In genomic region chr3:187183210-187183862, GRCh38 we compare ENCODE assay signal across 10 cellular contexts. TPM values are rescaled to one million over a fixed set of nuclear protein-coding genes. Genes with fewer than 3 reads are reported as not detected.
DNase-seq lines count a peak whose midpoint lies in the region; ATAC-seq and TF ChIP-seq lines count a peak whose summit lies in the region.
"Had no signal": no experiment of that assay in that cellular context is flagged by ENCODE, and none has a peak within 500 bp of the region (broad histone marks: within the 10 kb centered on the region; RNA-seq: fewer than 3 reads in every experiment).

No MANE protein-coding gene starts in this region.

- peaks cover 7% of the 10 kb centered on the region for H3K27me3 Mint-ChIP-seq in activated CD8-positive, alpha-beta T cell treated with anti-CD3 and anti-CD28 coated beads for 36 hours

- TF ChIP-seq CTCF in activated CD8-positive, alpha-beta T cell treated with anti-CD3 and anti-CD28 coated beads for 36 hours (IDR thresholded peaks at IDR 0.05) = no peak

- peak; percentile 51 for DNase-seq in DMS53 (lab: John Stamatoyannopoulos, UW)
- no peak for DNase-seq in DMS53 treated with DMSO at 0.1 percent for 48 hours (lab: John Stamatoyannopoulos, UW; ENCODE audit: unreplicated experiment)
- peak; percentile 42 for DNase-seq in HT1080 (ENCODE audit: low read depth)
- DNase-seq in activated CD8-positive, alpha-beta T cell treated with anti-CD3 and anti-CD28 coated beads for 36 hours = peak; percentile 4
- peak; percentile 14 for DNase-seq in non-pigmented ciliary epithelial cell (ENCODE audit: low read depth)
- no peak for DNase-seq in activated T-cell treated with anti-CD3 and anti-CD28 coated beads, Interleukin-2, amount 50 U/mL, for 1 hour
- no peak for DNase-seq in activated gamma-delta T cell treated with Interleukin-2 at 50 U/mL for 16 hours
- no peak for DNase-seq in kidney glomerular epithelial cell (lab: John Stamatoyannopoulos, UW)

- intact Hi-C loops in activated CD8-positive, alpha-beta T cell treated with anti-CD3 and anti-CD28 coated beads for 36 hours (cut with micrococcal nuclease) = no loop called here

- no peaks in the 10 kb centered on the region for H3K36me3 Mint-ChIP-seq in activated CD8-positive, alpha-beta T cell treated with anti-CD3 and anti-CD28 coated beads for 36 hours (ENCODE audit: low read depth)
- H3K36me3 Mint-ChIP-seq: type B pancreatic cell had no signal

- no peak for ATAC-seq in activated CD8-positive, alpha-beta T cell treated with anti-CD3 and anti-CD28 coated beads for 36 hours

- CTCF ChIA-PET in activated CD8-positive, alpha-beta T cell treated with anti-CD3 and anti-CD28 coated beads for 36 hours (lab: Charles Lee) = no interaction called here

- H3K27ac Mint-ChIP-seq in activated CD8-positive, alpha-beta T cell treated with anti-CD3 and anti-CD28 coated beads for 36 hours = no peak overlapping the region
- H3K27ac Mint-ChIP-seq: type B pancreatic cell had no signal

- H3K9me3 Mint-ChIP-seq in activated CD8-positive, alpha-beta T cell treated with anti-CD3 and anti-CD28 coated beads for 36 hours = no peaks in the 10 kb centered on the region
- H3K9me3 Mint-ChIP-seq: type B pancreatic cell had no signal

- POLR2A ChIA-PET in activated CD8-positive, alpha-beta T cell treated with anti-CD3 and anti-CD28 coated beads for 36 hours (lab: Charles Lee) = no interaction called here

- no peak overlapping the region for H3K4me3 Mint-ChIP-seq in activated CD8-positive, alpha-beta T cell treated with anti-CD3 and anti-CD28 coated beads for 36 hours
- H3K4me3 Mint-ChIP-seq: type B pancreatic cell had no signal

- no peaks in the 10 kb centered on the region for H3K4me1 Mint-ChIP-seq in activated CD8-positive, alpha-beta T cell treated with anti-CD3 and anti-CD28 coated beads for 36 hours (ENCODE audit: low read depth)

RNA-seq across cellular contexts. Expression of gene RTP1, which starts 13.9 kb away (rescaled TPM):
- total RNA-seq in HT1080 (2014; rRNA removed; shearing (Covaris generic)) = not detected in 2 replicates
- polyA plus RNA-seq in HT1080 (2015; cell fraction: cytosol; rRNA removed) = not detected in 2 replicates
- not detected in 2 replicates for polyA plus RNA-seq in HT1080 (2015; cell fraction: nucleus; rRNA removed)
- not detected for total RNA-seq in activated CD8-positive, alpha-beta T cell treated with anti-CD3 and anti-CD28 coated beads for 36 hours
- polyA plus RNA-seq: adipose tissue had no signal

RNA-seq across cellular contexts. Expression of gene RPL39L, which starts 44.0 kb away (rescaled TPM):
- not detected in 2 replicates for total RNA-seq in HT1080 (2014; rRNA removed; shearing (Covaris generic))
- not detected in 2 replicates for polyA plus RNA-seq in HT1080 (2015; cell fraction: cytosol; rRNA removed)
- polyA plus RNA-seq in HT1080 (2015; cell fraction: nucleus; rRNA removed) = not detected in 2 replicates
- 10 to 100 TPM; 12.1 to 16.2 TPM for total RNA-seq in activated CD8-positive, alpha-beta T cell treated with anti-CD3 and anti-CD28 coated beads for 36 hours

Comparison
In these comparisons a context has a peak if more than half of its experiments do, and no peak if none do; other contexts are left out.
1. DNase-seq: peak in DMS53 (single experiment), HT1080 (single experiment), activated CD8-positive, alpha-beta T cell treated with anti-CD3 and anti-CD28 coated beads for 36 hours (single experiment) and non-pigmented ciliary epithelial cell (single experiment); none in DMS53 treated with DMSO at 0.1 percent for 48 hours (single experiment), activated T-cell treated with anti-CD3 and anti-CD28 coated beads, Interleukin-2, amount 50 U/mL, for 1 hour (single experiment), activated gamma-delta T cell treated with Interleukin-2 at 50 U/mL for 16 hours (single experiment) and kidney glomerular epithelial cell (single experiment).
2. RNA of gene RPL39L, which starts 44.0 kb away (total RNA-seq): 12.1 to 16.2 TPM in activated CD8-positive, alpha-beta T cell treated with anti-CD3 and anti-CD28 coated beads for 36 hours; not detected in HT1080; every median in the first group is over 10 times any median in the second.